ENCODE assay signal across 10 cellular contexts in the genomic region with DNA sequence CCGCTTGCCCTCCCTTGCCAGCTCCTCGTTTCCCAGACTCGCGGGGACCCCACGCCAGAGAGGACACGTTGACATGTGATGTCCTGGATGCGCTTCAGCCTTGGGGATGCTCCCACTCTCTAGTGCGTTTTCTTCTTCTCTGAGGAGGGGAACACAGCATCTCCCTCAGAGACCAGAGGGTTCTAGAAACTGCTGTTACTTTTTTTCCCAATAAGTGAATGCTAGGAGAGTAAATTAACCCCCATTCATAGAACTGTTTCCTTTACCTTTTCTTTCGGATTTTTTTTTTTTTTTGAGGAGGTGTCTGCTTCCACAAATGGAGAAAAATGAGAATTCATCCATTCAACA. TPM values are rescaled to one million over a fixed set of nuclear protein-coding genes. Genes with fewer than 3 reads are reported as not detected.
DNase-seq lines count a peak whose midpoint lies in the region; ATAC-seq, FAIRE-seq and TF ChIP-seq lines count a peak whose summit lies in the region.
"Had no signal": no experiment of that assay in that cellular context is flagged by ENCODE, and none has a peak within 500 bp of the region (broad histone marks: within the 10 kb centered on the region; RNA-seq: fewer than 3 reads in every experiment).

No MANE protein-coding gene starts in this region.

- DNase-seq in BJ (ENCODE audit: low read depth), result no peak
- no peak for DNase-seq in astrocyte of the cerebellum (ENCODE audit: low read depth)
- no peak for DNase-seq in heart right ventricle
- no peak for DNase-seq in pancreas
- no peak for DNase-seq in cerebellum (ENCODE audit: low spot score)
- DNase-seq in amygdala (lab: John Stamatoyannopoulos, UW), result no peak
- no peak for DNase-seq in NCI-H1048 (lab: John Stamatoyannopoulos, UW)
- no peak for DNase-seq in activated T-cell treated with anti-CD3 and anti-CD28 coated beads, Interleukin-2, amount 50 U/mL, for 48 hours
- DNase-seq: CD4-positive, CD25-positive, alpha-beta regulatory T cell; SIG-M5 had no signal

- in situ Hi-C loops in astrocyte of the cerebellum (cut with HindIII; ENCODE audit: low sequenced_read_pairs), result no loop called here

- H3K27ac ChIP-seq in heart right ventricle, result peak overlapping the region in 5 of 10 donors; percentile 17 to 76 (median 50)
- peak overlapping the region in 1 of 4 donors; percentile 25 for H3K27ac ChIP-seq in pancreas

- H3K27me3 ChIP-seq in BJ (ENCODE audit: control insufficient read depth, insufficient read depth, low read length) (peaks cover 6% of the 10 kb centered on the region; the same call in 1 of the 2 replicates), heart right ventricle (peaks cover 0 to 54% (median 26%) of the 10 kb centered on the region in 7 donors), pancreas (no peaks in the 10 kb centered on the region)

- H3K36me3 ChIP-seq in BJ (ENCODE audit: control insufficient read depth, insufficient read depth, low read length) (peaks cover 3% of the 10 kb centered on the region; the same call in 1 of the 2 replicates), heart right ventricle (peaks cover 0 to 3% (median 0%) of the 10 kb centered on the region in 9 donors), pancreas (no peaks in the 10 kb centered on the region)

- TF ChIP-seq CTCF in BJ (IDR thresholded peaks at IDR 0.05; ENCODE audit: insufficient read depth, low read depth, low read length) (no peak), astrocyte of the cerebellum (IDR thresholded peaks at IDR 0.05; ENCODE audit: low read depth, low read length, missing control alignments) (no peak), heart right ventricle (IDR thresholded peaks at IDR 0.05) (no peak), pancreas (IDR thresholded peaks at IDR 0.05) (no peak)

- POLR2A ChIA-PET in BJ (lab: Charles Lee), result interaction anchor here (1.1 kb wide), 1 partner anchor 163 kb away, joined by 3 read pairs; no protein-coding TSS in a partner anchor

- ATAC-seq in heart right ventricle (peak in 3 of 8 donors; percentile 6 to 33 (median 6)), pancreas (peak in 1 of 4 donors; percentile 9)

- FAIRE-seq in pancreas (lab: Jason Lieb, UNC), result no peak

- H3K4me1 ChIP-seq in heart right ventricle, result peaks cover 0 to 14% (median 6%) of the 10 kb centered on the region in 9 donors
- no peaks in the 10 kb centered on the region for H3K4me1 ChIP-seq in pancreas

- no peaks in the 10 kb centered on the region for H3K9me3 ChIP-seq in heart right ventricle
- no peaks in the 10 kb centered on the region for H3K9me3 ChIP-seq in pancreas

- peak overlapping the region; percentile 96 for H3K4me3 ChIP-seq in BJ (ENCODE audit: low read depth, low read length)
- peak overlapping the region; percentile 96 for H3K4me3 ChIP-seq in astrocyte of the cerebellum (ENCODE audit: low read depth, low read length)
- H3K4me3 ChIP-seq in heart right ventricle, result peak overlapping the region; percentile 42 to 70 (median 62)
- H3K4me3 ChIP-seq in pancreas, result peak overlapping the region; percentile 29 to 59 (median 46)

- CTCF ChIA-PET in BJ (lab: Yijun Ruan, JAX), result interaction anchor here (1.3 kb wide), 1 partner anchor 152 kb away, joined by 8 read pairs; no protein-coding TSS in a partner anchor

- intact Hi-C loops in heart right ventricle (cut with DNase I), result loop anchor here in 1 of 10 donors (2.0 kb wide), 1 partner anchor 39 kb away; no protein-coding TSS in a partner anchor
- intact Hi-C loops in pancreas (cut with DNase I), result no loop called here

- WGBS in heart right ventricle, 2 donors, result 2% methylated on average over 9 of the region's 9 CpGs
- WGBS in pancreas, 2 donors, result 2 to 3% methylated on average over 9 of the region's 9 CpGs

RNA-seq across cellular contexts. Expression of a gene that starts 0.4 kb away (rescaled TPM):
- 1,148 and 1,200 TPM in 2 replicates for polyA plus RNA-seq in BJ (2011; rRNA removed)
- 400 and 601 TPM in 2 replicates for polyA minus RNA-seq in BJ (2011; rRNA and poly(A)+ RNA removed)
- 100 to 1,000 TPM in 1 of 10 donors, 10 to 100 TPM in 9; 18.6 to 157 (median 32.5) TPM for total RNA-seq in heart right ventricle
- 10 to 100 TPM; 15.7 to 46.9 TPM for polyA plus RNA-seq in heart right ventricle
- 10 to 100 TPM in 4 of 6 donors, 1 to 10 TPM in 2; 7.0 to 50.8 (median 24.2) TPM for total RNA-seq in pancreas
- 10 to 100 TPM in 1 of 2 donors, 1 to 10 TPM in 1; 7.4 to 25.7 TPM for polyA plus RNA-seq in pancreas
- 25.0 TPM for total RNA-seq in cerebellum
- total RNA-seq: CD4-positive, CD25-positive, alpha-beta regulatory T cell had no signal
- polyA plus RNA-seq: CD4-positive, CD25-positive, alpha-beta regulatory T cell had no signal
